In the genomic region with DNA sequence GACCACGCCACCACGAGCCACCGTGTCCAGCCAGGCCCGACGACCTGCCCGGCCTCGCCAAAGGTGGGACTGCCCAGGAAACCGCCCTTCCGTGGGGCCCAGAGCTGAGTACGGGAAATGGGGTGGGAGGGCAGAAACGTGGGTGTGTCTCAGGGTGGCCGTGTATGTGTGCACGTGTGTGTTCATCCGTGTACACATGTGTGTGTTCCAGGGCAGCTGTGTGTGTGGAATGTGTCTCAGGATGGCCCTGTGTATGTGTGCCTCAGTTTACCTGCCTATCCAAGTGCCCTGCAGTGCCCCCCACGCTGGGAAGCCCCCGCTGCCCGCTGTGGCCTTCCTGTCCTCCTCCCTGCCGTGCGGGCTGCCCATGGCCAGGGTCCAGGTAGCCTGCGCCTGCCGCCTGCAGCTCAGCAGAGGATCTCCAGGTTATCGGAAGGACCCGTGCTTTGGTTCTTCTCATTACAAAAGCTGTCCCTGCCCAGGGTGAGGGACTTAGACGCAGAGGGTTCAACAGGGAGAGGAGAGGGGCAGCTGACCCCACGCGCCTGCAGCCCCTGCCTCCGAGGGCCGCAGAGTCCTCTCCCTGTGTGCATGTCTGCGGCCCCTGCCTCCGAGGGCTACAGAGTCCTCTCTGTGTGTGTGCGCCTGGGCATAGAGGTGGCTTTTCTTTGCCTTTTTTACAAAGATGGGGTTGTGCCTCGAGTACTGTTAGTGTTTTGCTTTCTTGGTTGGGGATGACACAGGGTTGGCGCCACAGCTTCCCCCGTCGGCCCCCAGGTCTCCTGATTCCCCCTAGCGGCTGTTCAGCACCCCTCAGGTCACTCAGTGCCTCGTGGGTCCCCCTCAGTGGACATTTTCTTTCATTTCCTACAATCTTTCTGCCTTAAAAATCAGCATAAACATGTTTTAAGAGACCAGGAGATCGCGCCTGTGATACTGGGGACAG, we compare ENCODE assay signal across 15 cellular contexts. TPM values are rescaled to one million over a fixed set of nuclear protein-coding genes. Genes with fewer than 3 reads are reported as not detected.
DNase-seq lines count a peak whose midpoint lies in the region; ATAC-seq and TF ChIP-seq lines count a peak whose summit lies in the region.
"Had no signal": no experiment of that assay in that cellular context is flagged by ENCODE, and none has a peak within 500 bp of the region (broad histone marks: within the 10 kb centered on the region; RNA-seq: fewer than 3 reads in every experiment).

No MANE protein-coding gene starts in this region.

- WGBS in endodermal cell (ENCODE audit: insufficient coverage in 1 of 2, insufficient read length in 1 of 2), 2 experiments, result 91 to 95% methylated on average over 9 to 39 of the region's 39 CpGs

- no peaks in the 10 kb centered on the region for H3K36me3 Mint-ChIP-seq in endodermal cell (ENCODE audit: low read depth)
- H3K36me3 Mint-ChIP-seq: IgD-negative memory B cell; naive thymus-derived CD8-positive, alpha-beta T cell had no signal

- H3K9me2 ChIP-seq in OCI-LY1 (ENCODE audit: low read depth, low read length), result no peaks in the 10 kb centered on the region

- H3K27ac Mint-ChIP-seq in endodermal cell, result peak overlapping the region; percentile 67
- H3K27ac Mint-ChIP-seq: activated T-cell treated with anti-CD3 and anti-CD28 coated beads, Interleukin-2, amount 50 U/mL, for 24 hours; effector memory CD8-positive, alpha-beta T cell; IgD-negative memory B cell had no signal

- H3K4me1 ChIP-seq in OCI-LY1 (ENCODE audit: insufficient read depth, low read length, severe bottlenecking), result no peaks in the 10 kb centered on the region
- no peaks in the 10 kb centered on the region for H3K4me1 ChIP-seq in endodermal cell (ENCODE audit: control insufficient read depth, insufficient read depth, low read length)

- no peaks in the 10 kb centered on the region for H3K9me3 Mint-ChIP-seq in endodermal cell
- H3K9me3 Mint-ChIP-seq: activated T-cell treated with anti-CD3 and anti-CD28 coated beads, Interleukin-2, amount 50 U/mL, for 24 hours; IgD-negative memory B cell; naive thymus-derived CD8-positive, alpha-beta T cell had no signal

- intact Hi-C loops in sciatic nerve (cut with DNase I), result no loop called here

- no peaks in the 10 kb centered on the region; the same call in 1 of the 2 replicates for H3K27me3 ChIP-seq in GM06990 (replicated peaks; ENCODE audit: control insufficient read depth, insufficient read depth, low read length)
- no peaks in the 10 kb centered on the region for H3K27me3 ChIP-seq in OCI-LY1 (ENCODE audit: insufficient read depth, low read length)
- H3K27me3 ChIP-seq in endodermal cell (ENCODE audit: control insufficient read depth, insufficient read depth, low read length, poor library complexity, severe bottlenecking), result no peaks in the 10 kb centered on the region

- no peaks in the 10 kb centered on the region for H3K79me2 ChIP-seq in OCI-LY1 (ENCODE audit: insufficient read depth, low read length)

- H3K9me3 ChIP-seq in OCI-LY1 (ENCODE audit: low read length) (no peaks in the 10 kb centered on the region), endodermal cell (ENCODE audit: control insufficient read depth, low read length) (no peaks in the 10 kb centered on the region)

- H3K36me3 ChIP-seq in GM06990 (ENCODE audit: control insufficient read depth, insufficient read depth, low read length) (no peaks in the 10 kb centered on the region), OCI-LY1 (ENCODE audit: insufficient read depth, low read length) (no peaks in the 10 kb centered on the region), endodermal cell (ENCODE audit: control insufficient read depth, insufficient read depth, low read length) (no peaks in the 10 kb centered on the region)

- H3K4me3 Mint-ChIP-seq in endodermal cell, result no peak overlapping the region
- H3K4me3 Mint-ChIP-seq: activated T-cell treated with anti-CD3 and anti-CD28 coated beads, Interleukin-2, amount 50 U/mL, for 24 hours; effector memory CD8-positive, alpha-beta T cell; IgD-negative memory B cell; naive thymus-derived CD8-positive, alpha-beta T cell had no signal

- no peak overlapping the region for H2AFZ ChIP-seq in OCI-LY1 (ENCODE audit: low read length)

- H3K4me2 ChIP-seq in OCI-LY1 (ENCODE audit: low read length), result no peak overlapping the region

- H3K27me3 Mint-ChIP-seq in endodermal cell (ENCODE audit: insufficient read depth), result no peaks in the 10 kb centered on the region
- H3K27me3 Mint-ChIP-seq: activated T-cell treated with anti-CD3 and anti-CD28 coated beads, Interleukin-2, amount 50 U/mL, for 24 hours had no signal

- H3K27ac ChIP-seq in OCI-LY1 (ENCODE audit: low read depth, low read length, poor library complexity, severe bottlenecking) (no peak overlapping the region), endodermal cell (ENCODE audit: low read depth, low read length) (peak overlapping the region; percentile 44)

- no peaks in the 10 kb centered on the region for H4K20me1 ChIP-seq in OCI-LY1 (ENCODE audit: insufficient read depth, low read length)

- H3K9ac ChIP-seq in OCI-LY1 (ENCODE audit: low read length) (no peak overlapping the region), endodermal cell (ENCODE audit: extremely low read depth, low read length, poor library complexity, severe bottlenecking) (no peak overlapping the region)

- TF ChIP-seq CTCF in GM06990 (IDR thresholded peaks at IDR 0.05; ENCODE audit: insufficient read depth, low read length, poor library complexity, severe bottlenecking), result peak; percentile 37
- TF ChIP-seq CTCF in OCI-LY1 (IDR thresholded peaks at IDR 0.05; ENCODE audit: low read length), result peak; percentile 23; the same call in 1 of the 2 replicates
- TF ChIP-seq CTCF in endodermal cell (conservative IDR thresholded peaks at IDR 0.05), result peak; percentile 60

- ATAC-seq in sciatic nerve (peak; percentile 63), GM19463 (IDR thresholded peaks at IDR 0.05; ENCODE audit: unreplicated experiment) (no peak)
- ATAC-seq: effector memory CD8-positive, alpha-beta T cell; naive thymus-derived CD8-positive, alpha-beta T cell had no signal

- no peak for DNase-seq in GM06990 (ENCODE audit: extremely low read depth, insufficient read length)
- DNase-seq in endodermal cell, result no peak
- no peak for DNase-seq in sciatic nerve (ENCODE audit: low spot score)
- no peak for DNase-seq in NCI-H345 (lab: John Stamatoyannopoulos, UW)
- DNase-seq in retina, result no peak
- no peak for DNase-seq in activated CD4-positive, alpha-beta T cell treated with anti-CD3 and anti-CD28 coated beads for 4 hours
- DNase-seq: activated CD4-positive, CD25-positive, alpha-beta regulatory T cell; activated T-cell treated with anti-CD3 and anti-CD28 coated beads, Interleukin-2, amount 50 U/mL, for 24 hours; effector memory CD8-positive, alpha-beta T cell; kidney glomerular epithelial cell; naive thymus-derived CD8-positive, alpha-beta T cell; NCI-H774 had no signal

- H3F3A ChIP-seq in OCI-LY1 (ENCODE audit: insufficient read depth, low read length), result no peaks in the 10 kb centered on the region

- H3K4me1 Mint-ChIP-seq in endodermal cell, result no peaks in the 10 kb centered on the region

- no peak overlapping the region for H3K4me3 ChIP-seq in GM06990 (replicated peaks; ENCODE audit: low read depth, low read length)
- H3K4me3 ChIP-seq in OCI-LY1 (ENCODE audit: low read depth, low read length, poor library complexity, severe bottlenecking), result no peak overlapping the region
- H3K4me3 ChIP-seq in endodermal cell (ENCODE audit: low read length), result no peak overlapping the region

RNA-seq across cellular contexts. Expression of a gene that starts 23.6 kb away (rescaled TPM):
- total RNA-seq in endodermal cell (1 to 10 TPM in 1 of 2 donors, under 1 TPM in 1; 0.68 to 4.7 TPM), sciatic nerve (2.9 TPM)
- 0.53 TPM for polyA plus RNA-seq in endodermal cell (2013, experiment 1 of 2)
- polyA plus RNA-seq in endodermal cell (2013, experiment 2 of 2), result 0.46 TPM

RNA-seq across cellular contexts. Expression of a gene that starts 46.7 kb away (rescaled TPM):
- 10 to 100 TPM; 18.1 to 21.5 TPM for total RNA-seq in endodermal cell
- polyA plus RNA-seq in endodermal cell (2013, experiment 1 of 2), result 5.6 TPM
- polyA plus RNA-seq in endodermal cell (2013, experiment 2 of 2), result 5.0 TPM
- 3.9 TPM for total RNA-seq in sciatic nerve
